ENCODE assay signal across 22 cellular contexts in the genomic region with DNA sequence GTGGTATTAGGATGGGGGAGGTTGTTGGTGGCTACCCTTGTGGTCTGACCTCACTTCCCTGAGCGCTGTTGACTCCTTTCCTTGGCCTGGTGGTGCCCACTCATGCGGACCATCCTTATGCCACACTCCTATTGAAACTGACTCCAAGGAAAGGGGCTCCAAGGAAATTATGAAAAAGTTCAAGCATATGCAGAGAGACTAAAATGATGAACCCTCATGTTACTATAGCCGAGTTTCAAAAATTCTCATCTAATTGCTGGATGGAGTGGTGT.
"Had no signal": no experiment of that assay in that cellular context is flagged by ENCODE, and none has a peak within 500 bp of the region (broad histone marks: within the 10 kb centered on the region; RNA-seq: fewer than 3 reads in every experiment).

No MANE protein-coding gene starts in this region.

- H3K4me1 ChIP-seq: ascending aorta, esophagus squamous epithelium, right lobe of liver, vagina had no signal

- H3K27ac ChIP-seq: ascending aorta, esophagus squamous epithelium, right lobe of liver, thoracic aorta, vagina had no signal

- H3K36me3 ChIP-seq: ascending aorta, esophagus squamous epithelium, right lobe of liver, thoracic aorta, vagina had no signal

- DNase-seq: activated CD4-positive, alpha-beta memory T cell treated with anti-CD3 and anti-CD28 coated beads, Interleukin-2, amount 10 ng/mL, durations not matched to agents 7 days and 5 days; activated CD4-positive, alpha-beta T cell treated with anti-CD3 and anti-CD28 coated beads, Interleukin-2, amount 10 ng/mL, durations not matched to agents 7 days and 5 days; activated CD4-positive, CD25-positive, alpha-beta regulatory T cell treated with anti-CD3 and anti-CD28 coated beads, Interleukin-2, amount 50 U/mL, for 72 hours; activated CD8-positive, alpha-beta memory T cell treated with anti-CD3 and anti-CD28 coated beads, Interleukin-2, amount 50 U/mL, for 48 hours; activated gamma-delta T cell; activated naive CD4-positive, alpha-beta T cell treated with anti-CD3 and anti-CD28 coated beads, Interleukin-2, amount 10 ng/mL, durations not matched to agents 7 days and 5 days; activated naive CD8-positive, alpha-beta T cell treated with anti-CD3 and anti-CD28 coated beads, Interleukin-2, amount 10 ng/mL, durations not matched to agents 7 days and 5 days; activated T-cell treated with anti-CD3 and anti-CD28 coated beads, Interleukin-2, amount 50 U/mL, for 24 hours; cortex of kidney; endodermal cell; esophagus squamous epithelium; foreskin melanocyte; hippocampal formation; natural killer cell; right lobe of liver; stimulated activated CD4-positive, alpha-beta T cell treated with anti-CD3 and anti-CD28 coated beads, Interleukin-2, amount 100 ng/mL, for 48 hours; stimulated activated naive CD8-positive, alpha-beta T cell treated with anti-CD3 and anti-CD28 coated beads, Interleukin-15, Interleukin-2, amounts not matched to agents 100 U/mL and 50 U/mL, for 24 hours; T-helper 17 cell; T1000 had no signal

- H3K9me3 ChIP-seq: ascending aorta, esophagus squamous epithelium, right lobe of liver, thoracic aorta, vagina had no signal

- ATAC-seq: natural killer cell; right lobe of liver; stimulated activated naive CD8-positive, alpha-beta T cell treated with anti-CD3 and anti-CD28 coated beads, Interleukin-15, Interleukin-2, amounts not matched to agents 100 U/mL and 50 U/mL, for 24 hours; T-helper 17 cell had no signal

- H3K27me3 ChIP-seq: ascending aorta, esophagus squamous epithelium, right lobe of liver, vagina had no signal

- H3K4me3 ChIP-seq: ascending aorta, esophagus squamous epithelium, right lobe of liver, thoracic aorta, vagina had no signal
